23 cellular contexts compared by ENCODE assay signal in genomic region chrX:122087353-122087752, GRCh38.
"Had no signal": no experiment of that assay in that cellular context is flagged by ENCODE, and none has a peak within 500 bp of the region (broad histone marks: within the 10 kb centered on the region; RNA-seq: fewer than 3 reads in every experiment).

No MANE protein-coding gene starts in this region.

- H3K36me3 Mint-ChIP-seq: activated naive CD4-positive, alpha-beta T cell treated with anti-CD3 and anti-CD28 coated beads, Interleukin-2, amount 50 U/mL, for 72 hours; WTC11 had no signal

- H3K27ac ChIP-seq: body of pancreas, foreskin keratinocyte, skin epidermis, suprapubic skin, upper lobe of left lung had no signal

- ATAC-seq: activated CD4-positive, alpha-beta T cell treated with anti-CD3 and anti-CD28 coated beads for 36 hours; activated naive CD4-positive, alpha-beta T cell treated with anti-CD3 and anti-CD28 coated beads, Interleukin-2, amount 50 U/mL, for 72 hours; body of pancreas; esophagus mucosa; foreskin keratinocyte; left lobe of liver; WTC11 had no signal

- H3K4me1 ChIP-seq: body of pancreas, foreskin keratinocyte, suprapubic skin, upper lobe of left lung had no signal

- H3K27me3 ChIP-seq: body of pancreas, foreskin keratinocyte, suprapubic skin, upper lobe of left lung had no signal

- H3K9me3 Mint-ChIP-seq: activated naive CD4-positive, alpha-beta T cell treated with anti-CD3 and anti-CD28 coated beads, Interleukin-2, amount 50 U/mL, for 72 hours; activated T-helper 1 cell treated with anti-CD3 and anti-CD28 coated beads, Interleukin-12 subunit alpha, Interleukin-12 subunit beta, Interleukin-2, Interleukin-4 antibody, amounts not matched to agents 30 ng/mL and 10 ng/mL and 1 ng/mL, durations not matched to agents 14 hours and 24 hours and 36 hours; central memory CD8-positive, alpha-beta T cell; stimulated activated naive CD8-positive, alpha-beta T cell treated with anti-CD3 and anti-CD28 coated beads, Interleukin-15, Interleukin-2, amounts not matched to agents 100 ng/mL and 50 ng/mL, for 24 hours; T-helper 2 cell treated with Interferon-gamma antibody and Interleukin-4, amounts not matched to agents 5 μg/mL and 100 μg/mL, for 36 hours; WTC11 had no signal

- H3K4me1 Mint-ChIP-seq: activated CD4-positive, alpha-beta T cell treated with anti-CD3 and anti-CD28 coated beads for 36 hours; central memory CD8-positive, alpha-beta T cell; WTC11 had no signal

- H3K27me3 Mint-ChIP-seq: activated CD4-positive, alpha-beta T cell treated with anti-CD3 and anti-CD28 coated beads for 36 hours; central memory CD8-positive, alpha-beta T cell; progenitor cell of endocrine pancreas; stimulated activated naive CD8-positive, alpha-beta T cell treated with anti-CD3 and anti-CD28 coated beads, Interleukin-15, Interleukin-2, amounts not matched to agents 100 ng/mL and 50 ng/mL, for 24 hours had no signal

- DNase-seq: activated CD4-positive, alpha-beta T cell treated with anti-CD3 and anti-CD28 coated beads for 36 hours; activated CD4-positive, alpha-beta T cell treated with anti-CD3 and anti-CD28 coated beads, Interleukin-2, amount 50 U/mL, for 48 hours; activated gamma-delta T cell treated with Interleukin-2 at 50 U/mL for 16 hours; foreskin keratinocyte; glutamatergic neuron; hippocampal formation; kidney; mammary epithelial cell; SW 1271; upper lobe of left lung had no signal

- H3K9me3 ChIP-seq: body of pancreas, suprapubic skin, upper lobe of left lung had no signal

- H3K36me3 ChIP-seq: suprapubic skin, upper lobe of left lung had no signal

- H3K4me3 Mint-ChIP-seq: activated CD4-positive, alpha-beta T cell treated with anti-CD3 and anti-CD28 coated beads for 36 hours; activated T-helper 1 cell treated with anti-CD3 and anti-CD28 coated beads, Interleukin-12 subunit alpha, Interleukin-12 subunit beta, Interleukin-2, Interleukin-4 antibody, amounts not matched to agents 30 ng/mL and 10 ng/mL and 1 ng/mL, durations not matched to agents 14 hours and 24 hours and 36 hours; central memory CD8-positive, alpha-beta T cell; stimulated activated naive CD8-positive, alpha-beta T cell treated with anti-CD3 and anti-CD28 coated beads, Interleukin-15, Interleukin-2, amounts not matched to agents 100 ng/mL and 50 ng/mL, for 24 hours; T-helper 2 cell treated with Interferon-gamma antibody and Interleukin-4, amounts not matched to agents 5 μg/mL and 100 μg/mL, for 36 hours; WTC11 had no signal

- H3K4me3 ChIP-seq: body of pancreas, coronary artery, skin epidermis, suprapubic skin, upper lobe of left lung had no signal

- H3K27ac Mint-ChIP-seq: activated CD4-positive, alpha-beta T cell treated with anti-CD3 and anti-CD28 coated beads for 36 hours; activated naive CD4-positive, alpha-beta T cell treated with anti-CD3 and anti-CD28 coated beads, Interleukin-2, amount 50 U/mL, for 72 hours; activated T-helper 1 cell treated with anti-CD3 and anti-CD28 coated beads, Interleukin-12 subunit alpha, Interleukin-12 subunit beta, Interleukin-2, Interleukin-4 antibody, amounts not matched to agents 30 ng/mL and 10 ng/mL and 1 ng/mL, durations not matched to agents 14 hours and 24 hours and 36 hours; progenitor cell of endocrine pancreas; stimulated activated naive CD8-positive, alpha-beta T cell treated with anti-CD3 and anti-CD28 coated beads, Interleukin-15, Interleukin-2, amounts not matched to agents 100 ng/mL and 50 ng/mL, for 24 hours; T-helper 2 cell treated with Interferon-gamma antibody and Interleukin-4, amounts not matched to agents 5 μg/mL and 100 μg/mL, for 36 hours; WTC11 had no signal
